In the genomic region with DNA sequence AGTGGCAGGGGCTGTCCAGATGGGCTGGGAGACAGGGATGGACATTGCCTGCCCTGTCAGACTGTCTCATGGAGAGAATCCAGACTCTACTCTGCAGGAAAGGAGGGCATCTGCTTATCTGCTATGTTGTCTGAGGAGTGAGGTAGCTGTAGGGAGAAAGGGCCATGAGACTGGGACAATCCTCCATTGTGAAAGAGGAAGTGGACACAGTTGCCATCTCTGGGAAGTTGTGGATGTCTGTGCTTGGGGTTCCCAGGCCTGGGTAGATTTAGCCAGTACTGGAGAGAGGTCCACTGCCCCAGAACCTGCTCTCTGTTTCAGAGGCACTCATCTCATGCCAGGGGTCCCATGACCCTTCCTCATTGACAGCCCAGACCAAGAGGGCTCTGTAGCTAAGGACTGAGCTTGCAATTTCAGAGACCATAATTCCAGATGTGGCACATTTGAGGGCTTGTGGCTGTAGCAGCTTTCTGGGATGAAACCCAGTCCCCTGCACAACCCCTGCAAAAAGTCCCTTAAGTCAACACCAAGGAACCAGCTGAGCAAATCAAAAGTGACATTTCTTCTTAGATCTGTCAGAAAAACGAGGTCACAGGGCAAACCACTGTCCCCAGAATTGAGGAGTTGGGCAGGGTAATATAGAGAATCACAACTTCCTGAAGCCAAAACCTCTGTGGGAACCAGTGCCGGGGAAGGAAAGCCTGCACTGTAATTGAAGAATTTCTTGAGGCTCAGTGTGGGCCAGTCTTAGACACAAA, we compare ENCODE assay signal across 24 cellular contexts. TPM values are rescaled to one million over a fixed set of nuclear protein-coding genes. Genes with fewer than 3 reads are reported as not detected.
DNase-seq lines count a peak whose midpoint lies in the region; ATAC-seq and TF ChIP-seq lines count a peak whose summit lies in the region.
"Had no signal": no experiment of that assay in that cellular context is flagged by ENCODE, and none has a peak within 500 bp of the region (broad histone marks: within the 10 kb centered on the region; RNA-seq: fewer than 3 reads in every experiment).

No MANE protein-coding gene starts in this region.

- peak overlapping the region; percentile 78 for H3K27ac Mint-ChIP-seq in T-helper 1 cell treated with Interleukin-12 subunit alpha and Interleukin-12 subunit beta and Interleukin-4 antibody, amounts not matched to agents 30 μg/mL and 1 μg/mL, for 36 hours
- peak overlapping the region; percentile 76 for H3K27ac Mint-ChIP-seq in activated CD8-positive, alpha-beta T cell treated with anti-CD3 and anti-CD28 coated beads, Interleukin-2, amount 10 ng/mL, durations not matched to agents 7 days and 5 days
- H3K27ac Mint-ChIP-seq in effector memory CD8-positive, alpha-beta T cell, result peak overlapping the region; percentile 68 to 92
- H3K27ac Mint-ChIP-seq: brain had no signal

- no peaks in the 10 kb centered on the region for H3K9me3 ChIP-seq in testis
- H3K9me3 ChIP-seq: BE2C, gastrocnemius medialis, psoas muscle, thyroid gland had no signal

- DNase-seq in T-helper 1 cell (no peak), Kasumi-1 (lab: John Stamatoyannopoulos, UW) (peak; percentile 3 to 7), testis (no peak), HUDEP-2 (lab: John Stamatoyannopoulos, UW; ENCODE audit: unreplicated experiment in 76 of 76) (no peak)
- peak; percentile 47 for DNase-seq in activated CD8-positive, alpha-beta T cell treated with anti-CD3 and anti-CD28 coated beads, Interleukin-2, amount 10 ng/mL, durations not matched to agents 7 days and 5 days
- peak in 1 of 3 experiments; percentile 12 for DNase-seq in effector memory CD8-positive, alpha-beta T cell
- DNase-seq: 8988T; activated CD4-positive, alpha-beta T cell treated with anti-CD3 and anti-CD28 coated beads, Interleukin-2, amount 50 U/mL, for 48 hours; BE2C; DMS 273 treated with DMSO at 0.1 percent for 48 hours; gastrocnemius medialis; NCI-H1417 treated with DMSO at 0.1 percent for 48 hours; NCI-H2171; NCI-H69; psoas muscle; thyroid gland had no signal

- no peak overlapping the region for H3K4me3 ChIP-seq in testis
- H3K4me3 ChIP-seq: gastrocnemius medialis, psoas muscle, smooth muscle cell, thyroid gland had no signal

- peak overlapping the region; percentile 29 for H3K4me3 Mint-ChIP-seq in T-helper 1 cell treated with Interleukin-12 subunit alpha and Interleukin-12 subunit beta and Interleukin-4 antibody, amounts not matched to agents 30 μg/mL and 1 μg/mL, for 36 hours
- peak overlapping the region; percentile 43 for H3K4me3 Mint-ChIP-seq in activated CD8-positive, alpha-beta T cell treated with anti-CD3 and anti-CD28 coated beads, Interleukin-2, amount 10 ng/mL, durations not matched to agents 7 days and 5 days
- peak overlapping the region; percentile 81 to 84 for H3K4me3 Mint-ChIP-seq in effector memory CD8-positive, alpha-beta T cell
- H3K4me3 Mint-ChIP-seq: brain, neural crest cell had no signal

- H3K4me1 ChIP-seq in testis, result no peaks in the 10 kb centered on the region
- H3K4me1 ChIP-seq: BE2C, gastrocnemius medialis, psoas muscle, thyroid gland had no signal

- H3K36me3 ChIP-seq in testis (ENCODE audit: low read depth, missing control alignments), result no peaks in the 10 kb centered on the region
- H3K36me3 ChIP-seq: BE2C, gastrocnemius medialis, thyroid gland had no signal

- ATAC-seq in activated CD8-positive, alpha-beta T cell treated with anti-CD3 and anti-CD28 coated beads, Interleukin-2, amount 10 ng/mL, durations not matched to agents 7 days and 5 days, result no peak
- ATAC-seq in effector memory CD8-positive, alpha-beta T cell (replicated peaks), result peak; percentile 58
- no peak for ATAC-seq in HG02610 (IDR thresholded peaks at IDR 0.05; ENCODE audit: unreplicated experiment)
- ATAC-seq: gastrocnemius medialis, psoas muscle had no signal

- TF ChIP-seq POLR2A in testis (IDR thresholded peaks at IDR 0.05), result no peak

- CTCF ChIA-PET in activated CD8-positive, alpha-beta T cell treated with anti-CD3 and anti-CD28 coated beads, Interleukin-2, amount 10 ng/mL, durations not matched to agents 7 days and 5 days (lab: Charles Lee), result interaction anchor here (1.7 to 2.6 kb wide), 3 partner anchors 9 to 115 kb away, joined by 6 to 11 read pairs (median 10); no protein-coding TSS in a partner anchor

- POLR2A ChIA-PET in activated CD8-positive, alpha-beta T cell treated with anti-CD3 and anti-CD28 coated beads, Interleukin-2, amount 10 ng/mL, durations not matched to agents 7 days and 5 days (lab: Charles Lee), result interaction anchor here (0.9 to 1.0 kb wide), 2 partner anchors 8 to 14 kb away, joined by 3 read pairs; no protein-coding TSS in a partner anchor

- no peaks in the 10 kb centered on the region for H3K27me3 Mint-ChIP-seq in T-helper 1 cell treated with Interleukin-12 subunit alpha and Interleukin-12 subunit beta and Interleukin-4 antibody, amounts not matched to agents 30 μg/mL and 1 μg/mL, for 36 hours (ENCODE audit: low read depth)
- no peaks in the 10 kb centered on the region for H3K27me3 Mint-ChIP-seq in activated CD8-positive, alpha-beta T cell treated with anti-CD3 and anti-CD28 coated beads, Interleukin-2, amount 10 ng/mL, durations not matched to agents 7 days and 5 days (ENCODE audit: low read depth)
- H3K27me3 Mint-ChIP-seq in effector memory CD8-positive, alpha-beta T cell, result no peaks in the 10 kb centered on the region

- H3K27ac ChIP-seq in testis, result no peak overlapping the region
- H3K27ac ChIP-seq: epithelial cell of prostate, gastrocnemius medialis, KMS-11, psoas muscle, thyroid gland had no signal

- peaks cover 7% of the 10 kb centered on the region for H3K36me3 Mint-ChIP-seq in T-helper 1 cell treated with Interleukin-12 subunit alpha and Interleukin-12 subunit beta and Interleukin-4 antibody, amounts not matched to agents 30 μg/mL and 1 μg/mL, for 36 hours (ENCODE audit: low read depth)
- peaks cover 41% of the 10 kb centered on the region for H3K36me3 Mint-ChIP-seq in activated CD8-positive, alpha-beta T cell treated with anti-CD3 and anti-CD28 coated beads, Interleukin-2, amount 10 ng/mL, durations not matched to agents 7 days and 5 days (ENCODE audit: low read depth)
- peaks cover 3% of the 10 kb centered on the region for H3K36me3 Mint-ChIP-seq in effector memory CD8-positive, alpha-beta T cell (ENCODE audit: insufficient read depth)
- H3K36me3 Mint-ChIP-seq: brain had no signal

- intact Hi-C loops in testis (cut with DNase I; ENCODE audit: low total_unique reads), result no loop called here

- WGBS in testis, 2 donors, result 65 to 71% methylated on average over 2 of the region's 2 CpGs

- H3K4me1 Mint-ChIP-seq in T-helper 1 cell treated with Interleukin-12 subunit alpha and Interleukin-12 subunit beta and Interleukin-4 antibody, amounts not matched to agents 30 μg/mL and 1 μg/mL, for 36 hours (ENCODE audit: low read depth), result peaks cover 83% of the 10 kb centered on the region
- H3K4me1 Mint-ChIP-seq in activated CD8-positive, alpha-beta T cell treated with anti-CD3 and anti-CD28 coated beads, Interleukin-2, amount 10 ng/mL, durations not matched to agents 7 days and 5 days (ENCODE audit: low read depth), result peaks cover 93% of the 10 kb centered on the region
- peaks cover 80 to 83% of the 10 kb centered on the region in 2 donors for H3K4me1 Mint-ChIP-seq in effector memory CD8-positive, alpha-beta T cell (ENCODE audit: low read depth in 2 of 2)
- H3K4me1 Mint-ChIP-seq: brain, neural crest cell had no signal

- H3K27me3 ChIP-seq in testis, result no peaks in the 10 kb centered on the region
- H3K27me3 ChIP-seq: BE2C, gastrocnemius medialis, thyroid gland had no signal

- TF ChIP-seq CTCF in testis (IDR thresholded peaks at IDR 0.05), result no peak

- H3K9me3 Mint-ChIP-seq in T-helper 1 cell treated with Interleukin-12 subunit alpha and Interleukin-12 subunit beta and Interleukin-4 antibody, amounts not matched to agents 30 μg/mL and 1 μg/mL, for 36 hours, result no peaks in the 10 kb centered on the region
- H3K9me3 Mint-ChIP-seq in activated CD8-positive, alpha-beta T cell treated with anti-CD3 and anti-CD28 coated beads, Interleukin-2, amount 10 ng/mL, durations not matched to agents 7 days and 5 days (ENCODE audit: insufficient read depth), result no peaks in the 10 kb centered on the region
- no peaks in the 10 kb centered on the region for H3K9me3 Mint-ChIP-seq in effector memory CD8-positive, alpha-beta T cell
- H3K9me3 Mint-ChIP-seq: brain, neural crest cell had no signal

RNA-seq across cellular contexts. Expression of a gene that starts 4.1 kb away (rescaled TPM):
- total RNA-seq in activated CD8-positive, alpha-beta T cell treated with anti-CD3 and anti-CD28 coated beads, Interleukin-2, amount 10 ng/mL, durations not matched to agents 7 days and 5 days, result 100 to 1,000 TPM; 112 to 123 TPM
- 1 to 10 TPM; 1.1 to 3.4 TPM for total RNA-seq in testis
- polyA plus RNA-seq in testis (ENCODE audit: insufficient read depth, low read depth, low replicate concordance), result 13.9 TPM
- total RNA-seq: gastrocnemius medialis, neural crest cell, SK-MEL-5, smooth muscle cell, thyroid gland had no signal
- polyA plus RNA-seq: smooth muscle cell had no signal

RNA-seq across cellular contexts. Expression of a gene that starts 41.9 kb away (rescaled TPM):
- total RNA-seq in activated CD8-positive, alpha-beta T cell treated with anti-CD3 and anti-CD28 coated beads, Interleukin-2, amount 10 ng/mL, durations not matched to agents 7 days and 5 days, result 1 to 10 TPM; 1.3 to 1.5 TPM
- total RNA-seq in testis, result 1 to 10 TPM in 1 of 2 donors, not detected in 1; 1.9 TPM
- polyA plus RNA-seq in testis (ENCODE audit: insufficient read depth, low read depth, low replicate concordance), result 0.84 TPM

Comparison
In these comparisons a context has a peak if more than half of its experiments do, and no peak if none do; other contexts are left out.
1. H3K4me3 Mint-ChIP-seq: peak in every context shown above with its lines; median percentile 82 in effector memory CD8-positive, alpha-beta T cell; 43 in activated CD8-positive, alpha-beta T cell treated with anti-CD3 and anti-CD28 coated beads, Interleukin-2, amount 10 ng/mL, durations not matched to agents 7 days and 5 days; 29 in T-helper 1 cell treated with Interleukin-12 subunit alpha and Interleukin-12 subunit beta and Interleukin-4 antibody, amounts not matched to agents 30 μg/mL and 1 μg/mL, for 36 hours.
2. DNase-seq: peak in Kasumi-1 (2 of 2) and activated CD8-positive, alpha-beta T cell treated with anti-CD3 and anti-CD28 coated beads, Interleukin-2, amount 10 ng/mL, durations not matched to agents 7 days and 5 days (single experiment); none in T-helper 1 cell (0 of 5), testis (single experiment) and HUDEP-2 (0 of 76).
3. RNA of a gene that starts 4.1 kb away (total RNA-seq): 112 to 123 TPM in activated CD8-positive, alpha-beta T cell treated with anti-CD3 and anti-CD28 coated beads, Interleukin-2, amount 10 ng/mL, durations not matched to agents 7 days and 5 days; 1.1 to 3.4 TPM in testis; every median in the first group is over 10 times any median in the second.
4. Peak in every context shown above with its lines, with median percentiles within 50 percentile points of each other: H3K27ac Mint-ChIP-seq.